ENCODE assay signal across 8 cellular contexts in the genomic region with DNA sequence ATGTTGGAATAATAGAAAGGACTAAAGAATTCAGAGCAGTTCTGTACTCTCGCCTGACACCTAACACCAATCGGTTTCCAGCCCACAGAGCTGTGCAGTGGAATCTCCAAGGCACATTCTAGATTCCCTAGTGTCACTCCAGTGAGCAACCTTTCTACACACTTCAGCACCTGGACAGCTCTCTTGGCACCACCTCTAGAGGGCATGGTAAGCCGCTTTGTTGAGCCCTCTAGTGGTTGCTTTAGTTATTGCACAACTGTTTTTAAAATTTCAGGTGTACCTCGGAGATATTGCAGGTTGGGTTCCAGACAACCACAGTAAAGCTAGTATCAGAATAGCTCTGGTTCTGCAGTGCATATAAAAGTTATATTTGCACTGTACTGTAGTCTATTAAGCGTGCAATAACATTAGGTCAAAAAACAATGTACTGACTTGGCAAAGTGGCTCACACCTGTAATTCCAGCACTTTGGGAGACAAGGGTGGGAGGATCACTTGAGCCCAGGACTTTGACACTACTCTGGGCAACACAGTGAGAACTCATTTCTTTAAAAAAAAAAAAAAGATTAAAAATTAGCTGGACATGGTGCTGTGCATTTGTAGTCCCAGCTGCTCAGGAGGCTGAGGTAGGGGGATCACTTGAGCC. TPM values are rescaled to one million over a fixed set of nuclear protein-coding genes. Genes with fewer than 3 reads are reported as not detected.
A peak's percentile ranks its signal among the peaks of the same experiment; 100 is the strongest.
DNase-seq lines count a peak whose midpoint lies in the region; ATAC-seq, FAIRE-seq and TF ChIP-seq lines count a peak whose summit lies in the region.

No MANE protein-coding gene starts in this region.

- no peaks in the 10 kb centered on the region for H4K20me1 ChIP-seq in keratinocyte (ENCODE audit: control insufficient read depth, extremely low read depth, insufficient read depth, low read length)

- intact Hi-C loops in breast epithelium (cut with DNase I; ENCODE audit: low total_unique reads): no loop called here

- H3K79me2 ChIP-seq in keratinocyte (ENCODE audit: control insufficient read depth, insufficient read depth, low read length): no peaks in the 10 kb centered on the region

- H3K36me3 ChIP-seq in WERI-Rb-1 (no peaks in the 10 kb centered on the region), breast epithelium (no peaks in the 10 kb centered on the region), keratinocyte (ENCODE audit: control insufficient read depth in 2 of 2, extremely low read depth in 1 of 2, insufficient read depth in 2 of 2, low read length in 2 of 2) (no peaks in the 10 kb centered on the region)

- peak; percentile 95 for TF ChIP-seq CTCF in AG09309 (IDR thresholded peaks at IDR 0.05; ENCODE audit: control insufficient read depth, insufficient read depth, low read depth, low read length, missing control alignments)
- TF ChIP-seq CTCF in WERI-Rb-1 (IDR thresholded peaks at IDR 0.05; ENCODE audit: low read depth, low read length): peak; percentile 98
- TF ChIP-seq CTCF in breast epithelium (IDR thresholded peaks at IDR 0.05): peak; percentile 56 to 80 (median 76)
- TF ChIP-seq CTCF in keratinocyte (optimal IDR thresholded peaks at IDR 0.05 in 1 of 3, IDR thresholded peaks at IDR 0.05 in 1 of 3, conservative IDR thresholded peaks at IDR 0.05 in 1 of 3; ENCODE audit: extremely low read depth in 1 of 3, insufficient read depth in 2 of 3, low read length in 3 of 3): peak; percentile 81 to 97 (median 91)

- no peaks in the 10 kb centered on the region for H3K9me1 ChIP-seq in keratinocyte (ENCODE audit: control insufficient read depth, extremely low read depth, insufficient read depth, low read length)

- no peaks in the 10 kb centered on the region for H3K9me3 ChIP-seq in WERI-Rb-1 (ENCODE audit: severe bottlenecking)
- H3K9me3 ChIP-seq in breast epithelium: no peaks in the 10 kb centered on the region
- no peaks in the 10 kb centered on the region for H3K9me3 ChIP-seq in keratinocyte (ENCODE audit: control insufficient read depth, low read depth, low read length)

- H3K4me2 ChIP-seq in keratinocyte (ENCODE audit: control insufficient read depth, extremely low read depth, insufficient read depth, low read depth, low read length): no peak overlapping the region

- ATAC-seq in GM18861 (IDR thresholded peaks at IDR 0.05; ENCODE audit: unreplicated experiment) (peak; percentile 95), HG03095 (IDR thresholded peaks at IDR 0.05; ENCODE audit: unreplicated experiment) (peak; percentile 81)

- dilution Hi-C loops in keratinocyte (cut with MboI; ENCODE audit: extremely low pct_ligation_motif_present, low sequenced_read_pairs): no loop called here

- peak; percentile 90 for FAIRE-seq in keratinocyte (lab: Jason Lieb, UNC)

- TF ChIP-seq POLR2A in breast epithelium (IDR thresholded peaks at IDR 0.05): no peak

- H3K4me3 ChIP-seq in AG09309 (ENCODE audit: control insufficient read depth, low read depth, low read length): no peak overlapping the region
- H3K4me3 ChIP-seq in WERI-Rb-1 (ENCODE audit: low read depth, low read length): no peak overlapping the region
- H3K4me3 ChIP-seq in breast epithelium: no peak overlapping the region
- H3K4me3 ChIP-seq in keratinocyte (ENCODE audit: control insufficient read depth in 2 of 3, extremely low read depth in 1 of 3, insufficient read depth in 2 of 3, low read depth in 1 of 3, low read length in 3 of 3): no peak overlapping the region

- DNase-seq in AG09309 (ENCODE audit: low read depth): peak; percentile 46
- peak; percentile 70 for DNase-seq in NCI-H2171 treated with DMSO at 0.1 percent for 48 hours (lab: John Stamatoyannopoulos, UW)
- DNase-seq in WERI-Rb-1: peak; percentile 56
- peak; percentile 51 to 61 for DNase-seq in breast epithelium (ENCODE audit: low spot score in 2 of 2)
- peak; percentile 36 for DNase-seq in keratinocyte (ENCODE audit: low read depth, low spot score)
- DNase-seq in stimulated activated CD4-positive, alpha-beta T cell treated with anti-CD3 and anti-CD28 coated beads, Interleukin-1b, Interleukin-23, amount 100 ng/mL, for 48 hours: peak; percentile 69

- no peak overlapping the region for H3K9ac ChIP-seq in keratinocyte (ENCODE audit: control insufficient read depth, extremely low read depth, insufficient read depth, low read length)

- no peak overlapping the region for H2AFZ ChIP-seq in keratinocyte (ENCODE audit: control insufficient read depth, low read length)

- H3K27ac ChIP-seq in WERI-Rb-1 (no peak overlapping the region), breast epithelium (no peak overlapping the region), keratinocyte (ENCODE audit: control insufficient read depth, insufficient read depth, low read length) (no peak overlapping the region)

- H3K4me1 ChIP-seq in breast epithelium (no peaks in the 10 kb centered on the region), keratinocyte (ENCODE audit: control insufficient read depth, extremely low read depth, insufficient read depth, low read length) (no peaks in the 10 kb centered on the region)

- H3K27me3 ChIP-seq in WERI-Rb-1 (ENCODE audit: insufficient read depth, low read depth, severe bottlenecking) (no peaks in the 10 kb centered on the region), breast epithelium (peaks cover 0 to 7% of the 10 kb centered on the region in 2 donors), keratinocyte (ENCODE audit: control insufficient read depth, extremely low read depth, insufficient read depth, low read length) (no peaks in the 10 kb centered on the region)

RNA-seq across cellular contexts. Expression of gene ERC2, which starts 26.5 kb away (rescaled TPM):
- total RNA-seq in breast epithelium: 1 to 10 TPM in 2 of 3 donors, under 1 TPM in 1; 0.64 to 7.3 (median 1.3) TPM
- polyA plus RNA-seq in keratinocyte: 0.08 to 0.12 TPM (median 0.10 TPM) in 3 replicates
- not detected for polyA plus RNA-seq in keratinocyte (2011; ENCODE audit: low read depth)
- polyA plus RNA-seq in keratinocyte (2011; cell fraction: cytosol; rRNA removed): 0.19 and 0.23 TPM in 2 replicates
- 0.31 and 0.52 TPM in 2 replicates for polyA plus RNA-seq in keratinocyte (2011; cell fraction: nucleus; rRNA removed)
- 0.10 and 0.13 TPM in 2 replicates for polyA plus RNA-seq in keratinocyte (2012; ENCODE audit: low replicate concordance)
- 0.56 to 1.2 TPM in 2 of 3 replicates, not detected in the other for polyA minus RNA-seq in keratinocyte
- not detected for polyA minus RNA-seq in keratinocyte (2011; cell fraction: cytosol; rRNA and poly(A)+ RNA removed)
- polyA minus RNA-seq in keratinocyte (2011; cell fraction: nucleus; rRNA and poly(A)+ RNA removed): 0.70 and 2.3 TPM in 2 replicates
